Comparison of ENCODE assay signal across 13 cellular contexts in genomic region chr14:81772391-81772790, GRCh38.
"Had no signal": no experiment of that assay in that cellular context is flagged by ENCODE, and none has a peak within 500 bp of the region (broad histone marks: within the 10 kb centered on the region; RNA-seq: fewer than 3 reads in every experiment).

No MANE protein-coding gene starts in this region.

- H3K27ac Mint-ChIP-seq: activated CD4-positive, alpha-beta memory T cell treated with anti-CD3 and anti-CD28 coated beads for 36 hours; activated CD4-positive, alpha-beta T cell treated with anti-CD3 and anti-CD28 coated beads for 36 hours; activated T-cell treated with anti-CD3 and anti-CD28 coated beads, Interleukin-2, amount 50 U/mL, for 24 hours; endodermal cell; naive B cell; neural progenitor cell had no signal

- H3K9me3 Mint-ChIP-seq: endodermal cell, neural progenitor cell had no signal

- H3K27me3 Mint-ChIP-seq: activated CD4-positive, alpha-beta memory T cell treated with anti-CD3 and anti-CD28 coated beads for 36 hours; activated CD4-positive, alpha-beta T cell treated with anti-CD3 and anti-CD28 coated beads for 36 hours; activated T-cell treated with anti-CD3 and anti-CD28 coated beads, Interleukin-2, amount 50 U/mL, for 24 hours; naive B cell had no signal

- H3K27ac ChIP-seq: dorsolateral prefrontal cortex, neural progenitor cell, parathyroid adenoma, thoracic aorta had no signal

- H3K9me3 ChIP-seq: thoracic aorta had no signal

- H3K4me3 ChIP-seq: dorsolateral prefrontal cortex, neural progenitor cell, thoracic aorta had no signal

- H3K4me1 ChIP-seq: parathyroid adenoma had no signal

- H3K27me3 ChIP-seq: dorsolateral prefrontal cortex, neural progenitor cell had no signal

- ATAC-seq: activated CD4-positive, alpha-beta T cell treated with anti-CD3 and anti-CD28 coated beads for 36 hours had no signal

- H3K4me1 Mint-ChIP-seq: activated CD4-positive, alpha-beta T cell treated with anti-CD3 and anti-CD28 coated beads for 36 hours; endodermal cell; naive B cell had no signal

- DNase-seq: activated CD4-positive, alpha-beta memory T cell treated with anti-CD3 and anti-CD28 coated beads for 36 hours; activated CD4-positive, alpha-beta T cell treated with anti-CD3 and anti-CD28 coated beads for 36 hours; activated effector memory CD4-positive, alpha-beta T cell treated with Interleukin-2 at 50 U/mL for 16 hours; activated naive CD4-positive, alpha-beta T cell treated with anti-CD3 and anti-CD28 coated beads, Interleukin-2, amount 50 U/mL, for 16 hours; activated T-cell treated with anti-CD3 and anti-CD28 coated beads, Interleukin-2, amount 50 U/mL, for 24 hours; dorsolateral prefrontal cortex; endodermal cell; erythroblast; naive B cell; stimulated activated CD4-positive, alpha-beta T cell treated with anti-CD3 and anti-CD28 coated beads, Interleukin-1b, Interleukin-23, amount 100 ng/mL, for 48 hours had no signal

- H3K36me3 Mint-ChIP-seq: activated CD4-positive, alpha-beta memory T cell treated with anti-CD3 and anti-CD28 coated beads for 36 hours; naive B cell; neural progenitor cell had no signal

- H3K4me3 Mint-ChIP-seq: activated CD4-positive, alpha-beta memory T cell treated with anti-CD3 and anti-CD28 coated beads for 36 hours; activated CD4-positive, alpha-beta T cell treated with anti-CD3 and anti-CD28 coated beads for 36 hours; activated T-cell treated with anti-CD3 and anti-CD28 coated beads, Interleukin-2, amount 50 U/mL, for 24 hours; endodermal cell; naive B cell; neural progenitor cell had no signal

- H3K36me3 ChIP-seq: neural progenitor cell, thoracic aorta had no signal
